Comparison of ENCODE assay signal across 1 cellular context in the genomic region with DNA sequence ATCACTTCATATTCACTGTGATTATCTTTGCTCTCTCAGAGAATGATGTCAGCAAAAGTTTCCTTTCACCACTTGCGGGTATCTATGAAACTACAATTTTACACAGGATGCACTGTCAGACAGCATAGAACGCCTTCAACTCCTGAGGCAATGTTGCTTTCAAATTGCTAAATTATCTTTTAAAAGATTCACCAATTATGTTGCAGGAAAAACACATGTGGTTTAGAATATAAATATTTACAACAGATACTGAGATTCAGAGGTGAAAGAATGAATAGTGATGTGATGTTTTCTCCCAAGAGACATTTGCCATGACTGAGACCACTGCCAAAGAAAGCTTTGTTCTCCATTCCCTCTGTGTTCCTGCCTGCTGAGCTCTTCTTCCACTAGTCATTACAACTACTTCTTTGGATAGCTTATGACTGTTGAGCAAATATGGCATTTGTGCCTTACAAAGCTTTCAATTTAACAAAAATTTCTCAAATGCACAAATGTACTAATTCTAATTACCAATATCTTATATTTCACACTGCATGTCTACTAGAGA.
TF ChIP-seq lines count a peak whose summit lies in the region.

No MANE protein-coding gene starts in this region.

TF ChIP-seq in IMR-90, 13 proteins besides CTCF, POLR2A, EP300 and RAD21 (continued from another document):
- TF ChIP-seq SMC3 (IDR thresholded peaks at IDR 0.05; ENCODE audit: low read depth, low read length), result no peak
TF ChIP-seq in IMR-90: peak in this region for 0.
